Comparison of ENCODE assay signal across 8 cellular contexts in the genomic region with DNA sequence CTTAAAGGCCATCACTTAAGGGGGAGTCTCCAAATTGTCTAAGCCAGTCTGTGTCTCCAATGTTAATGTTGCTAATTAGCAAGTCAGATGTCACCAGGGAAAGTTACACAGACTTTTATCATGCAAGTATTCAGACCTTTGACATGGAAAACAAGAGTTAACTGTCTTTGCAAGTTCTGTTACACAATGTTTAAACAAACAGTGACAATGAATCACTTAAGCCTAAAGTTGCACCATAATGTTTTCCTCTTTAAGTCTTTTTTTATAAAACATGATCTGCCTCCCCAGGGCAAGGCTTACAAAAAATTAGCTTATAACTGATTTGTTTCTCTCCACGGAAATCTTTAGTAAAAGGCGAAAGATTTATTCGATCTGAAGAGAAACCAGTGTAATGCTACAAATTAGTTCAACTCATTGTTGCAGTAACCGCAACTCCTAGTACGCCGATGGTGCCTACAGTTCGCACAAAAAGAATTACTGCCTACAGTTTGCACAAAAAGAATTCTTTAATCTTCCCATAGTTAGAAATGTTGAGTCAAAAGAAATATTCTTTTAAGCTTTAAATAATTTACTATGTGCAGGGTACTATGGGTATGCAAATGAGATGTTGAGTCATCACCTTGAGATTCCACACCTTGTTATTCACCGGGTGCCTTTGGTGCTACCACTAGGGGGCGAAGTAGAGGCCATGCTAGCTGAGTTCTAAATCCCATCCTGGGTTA. TPM values are rescaled to one million over a fixed set of nuclear protein-coding genes. Genes with fewer than 3 reads are reported as not detected.
A peak's percentile ranks its signal among the peaks of the same experiment; 100 is the strongest.
DNase-seq lines count a peak whose midpoint lies in the region; ATAC-seq and TF ChIP-seq lines count a peak whose summit lies in the region.

No MANE protein-coding gene starts in this region.

- H3K4me3 ChIP-seq in GM12865 (ENCODE audit: low read depth, low read length), result no peak overlapping the region

- peak overlapping the region in 2 of 3 donors; percentile 26 to 67 for H3K27ac Mint-ChIP-seq in IgD-negative memory B cell

- DNase-seq in GM12865 (ENCODE audit: low read depth) (peak; percentile 93), SKM-1 treated with dmso at 0.1 percent for 144 hours (lab: John Stamatoyannopoulos, UW; ENCODE audit: unreplicated experiment) (peak; percentile 99), amniotic stem cell (lab: John Stamatoyannopoulos, UW) (peak; percentile 79), iPS-NIHi7 (ENCODE audit: extremely low spot score) (peak; percentile 89), OCI-M2 (lab: John Stamatoyannopoulos, UW; ENCODE audit: unreplicated experiment) (no peak)
- DNase-seq in stimulated activated CD4-positive, alpha-beta T cell treated with anti-CD3 and anti-CD28 coated beads, Interleukin-4, amount 100 ng/mL, for 24 hours, result peak; percentile 80

- H3K4me3 Mint-ChIP-seq in IgD-negative memory B cell, result peak overlapping the region in 1 of 4 donors; percentile 19

- ATAC-seq in GM21737 (IDR thresholded peaks at IDR 0.05; ENCODE audit: unreplicated experiment), result peak; percentile 61

- peaks cover 19% of the 10 kb centered on the region for H3K36me3 Mint-ChIP-seq in IgD-negative memory B cell

- TF ChIP-seq CTCF in GM12865 (IDR thresholded peaks at IDR 0.05; ENCODE audit: insufficient read depth, low read depth, low read length, missing control alignments), result peak; percentile 87

- peaks cover 0 to 1% (median 0%) of the 10 kb centered on the region in 3 donors for H3K9me3 Mint-ChIP-seq in IgD-negative memory B cell

- peaks cover 4 to 12% (median 7%) of the 10 kb centered on the region in 3 donors for H3K4me1 Mint-ChIP-seq in IgD-negative memory B cell

- H3K27me3 Mint-ChIP-seq in IgD-negative memory B cell, result no peaks in the 10 kb centered on the region

RNA-seq across cellular contexts. Expression of gene HHAT, which starts 45.3 kb away (rescaled TPM):
- polyA plus RNA-seq in IgD-negative memory B cell, result 6.3 TPM
